In the genomic region with DNA sequence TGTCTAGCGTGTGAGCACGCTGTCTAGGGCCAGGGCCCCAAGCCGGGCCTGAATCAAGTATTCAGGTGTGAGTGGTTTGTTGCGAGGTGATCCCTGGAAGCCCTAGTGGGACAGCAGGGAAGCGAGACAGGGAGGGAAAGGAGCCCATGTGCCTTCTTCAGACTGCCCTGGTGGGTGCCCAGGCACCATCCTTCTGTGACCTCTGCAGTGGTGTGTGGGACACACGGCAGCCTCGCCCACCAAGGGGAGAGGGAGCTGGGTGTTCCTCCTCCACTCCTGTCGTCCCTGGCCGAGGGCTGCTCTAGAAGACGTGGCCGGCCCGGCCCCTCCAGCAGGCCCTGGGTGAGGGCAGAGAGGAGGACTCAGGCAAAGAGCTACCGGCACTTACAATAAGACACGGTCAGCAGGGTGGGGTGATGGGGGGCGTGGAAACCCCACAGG, we compare ENCODE assay signal across 17 cellular contexts. TPM values are rescaled to one million over a fixed set of nuclear protein-coding genes. Genes with fewer than 3 reads are reported as not detected.
DNase-seq lines count a peak whose midpoint lies in the region; ATAC-seq and TF ChIP-seq lines count a peak whose summit lies in the region.
"Had no signal": no experiment of that assay in that cellular context is flagged by ENCODE, and none has a peak within 500 bp of the region (broad histone marks: within the 10 kb centered on the region; RNA-seq: fewer than 3 reads in every experiment).

No MANE protein-coding gene starts in this region.

- H3K9ac ChIP-seq in H9 (ENCODE audit: extremely low read depth, insufficient read length, low read length) (no peak overlapping the region), mesenchymal stem cell (ENCODE audit: low read length) (no peak overlapping the region)
- H3K9ac ChIP-seq: SK-N-SH had no signal

- H3K23ac ChIP-seq in H9 (ENCODE audit: insufficient read length, low read depth, low read length) (no peak overlapping the region), mesenchymal stem cell (ENCODE audit: low read length in 2 of 2) (no peak overlapping the region)

- H2AK5ac ChIP-seq in H9 (ENCODE audit: insufficient read length, low read length): no peak overlapping the region
- H2AK5ac ChIP-seq in mesenchymal stem cell (ENCODE audit: low read length, severe bottlenecking): peak overlapping the region; percentile 33

- H3K27me3 Mint-ChIP-seq in H9 (ENCODE audit: low read depth) (peaks cover 16% of the 10 kb centered on the region; the same call in 1 of the 2 replicates), WTC11 (ENCODE audit: low read depth) (peaks cover 3% of the 10 kb centered on the region; the same call in 1 of the 2 replicates)

- WGBS in H9 (ENCODE audit: extremely low coverage, insufficient read length, low lambda C conversion rate): no CpG with 5 or more reads among the region's 15 CpGs
- 93% methylated on average over 15 of the region's 15 CpGs for WGBS in mesenchymal stem cell

- no peaks in the 10 kb centered on the region for H3K23me2 ChIP-seq in H9 (ENCODE audit: insufficient read length, low read depth, low read length, poor library complexity, severe bottlenecking)

- no peaks in the 10 kb centered on the region for H4K20me1 ChIP-seq in H9 (ENCODE audit: control insufficient read depth, insufficient read depth, insufficient read length)

- no peak overlapping the region for H2BK120ac ChIP-seq in H9 (ENCODE audit: low read depth, low read length, poor library complexity, severe bottlenecking)
- no peak overlapping the region for H2BK120ac ChIP-seq in mesenchymal stem cell (ENCODE audit: low read depth, low read length)

- H3K9me3 ChIP-seq in H9 (ENCODE audit: control insufficient read depth, low read depth, low read length): no peaks in the 10 kb centered on the region
- H3K9me3 ChIP-seq in mesenchymal stem cell (ENCODE audit: control insufficient read depth, low read length): peaks cover 14% of the 10 kb centered on the region
- H3K9me3 ChIP-seq: HAP-1, SK-N-SH had no signal

- no peak for TF ChIP-seq CTCF in H9 (conservative IDR thresholded peaks at IDR 0.05)
- no peak for TF ChIP-seq CTCF in WTC11 (IDR thresholded peaks at IDR 0.05)

- H3K4me3 ChIP-seq in mesenchymal stem cell (ENCODE audit: insufficient read depth in 1 of 2, low read depth in 1 of 2, low read length in 2 of 2): no peak overlapping the region
- H3K4me3 ChIP-seq: HAP-1 had no signal

- no peaks in the 10 kb centered on the region for H3K36me3 ChIP-seq in mesenchymal stem cell (ENCODE audit: control insufficient read depth in 1 of 2, insufficient read depth in 2 of 2, low read depth in 1 of 2, low read length in 2 of 2)
- H3K36me3 ChIP-seq: HAP-1 had no signal

- CTCF ChIA-PET in WTC11 (lab: Charles Lee): interaction anchor here (0.5 kb wide), 1 partner anchor 80 kb away, joined by 5 read pairs; no protein-coding TSS in a partner anchor

- H3K27ac Mint-ChIP-seq in H9 (no peak overlapping the region; a peak in 1 of 7 replicates), WTC11 (no peak overlapping the region; the same call in 1 of the 2 replicates)

- H3K27me3 ChIP-seq in H9 (ENCODE audit: insufficient read depth, low read length): no peaks in the 10 kb centered on the region
- peaks cover 0 to 7% of the 10 kb centered on the region in 2 experiments for H3K27me3 ChIP-seq in mesenchymal stem cell (ENCODE audit: control insufficient read depth in 1 of 2, insufficient read depth in 1 of 2, low read length in 2 of 2)

- H3K4me1 ChIP-seq in H9 (ENCODE audit: insufficient read depth, low read length): no peaks in the 10 kb centered on the region; the same call in 1 of the 2 replicates
- H3K4me1 ChIP-seq in mesenchymal stem cell (ENCODE audit: control insufficient read depth, insufficient read depth, low read depth, low read length): peaks cover 24% of the 10 kb centered on the region
- H3K4me1 ChIP-seq: HAP-1 had no signal

- H2BK15ac ChIP-seq in H9 (ENCODE audit: low read depth, low read length): no peak overlapping the region
- H2BK15ac ChIP-seq in mesenchymal stem cell (ENCODE audit: low read depth, poor library complexity, severe bottlenecking): no peak overlapping the region

- H4K8ac ChIP-seq in H9 (replicated peaks; ENCODE audit: insufficient read length, low read depth, low read length) (no peak overlapping the region), mesenchymal stem cell (ENCODE audit: low read length) (no peak overlapping the region)

- no peaks in the 10 kb centered on the region for H3K79me1 ChIP-seq in H9 (ENCODE audit: insufficient read depth, low read depth, low read length, poor library complexity, severe bottlenecking)
- no peaks in the 10 kb centered on the region for H3K79me1 ChIP-seq in mesenchymal stem cell (replicated peaks; ENCODE audit: low read length, poor library complexity, severe bottlenecking)

- H3K4ac ChIP-seq in H9 (ENCODE audit: low read depth, low read length): no peak overlapping the region
- H3K4ac ChIP-seq in mesenchymal stem cell (ENCODE audit: low read depth in 1 of 2, low read length in 2 of 2): no peak overlapping the region

- H4K91ac ChIP-seq in H9 (ENCODE audit: insufficient read length, low read depth, low read length) (peak overlapping the region; percentile 29), mesenchymal stem cell (ENCODE audit: low read length) (peak overlapping the region; percentile 37)

- H3K79me2 ChIP-seq in H9 (ENCODE audit: insufficient read depth, low read length): no peaks in the 10 kb centered on the region

- no peak overlapping the region for H3T11ph ChIP-seq in H9 (ENCODE audit: low read length)

- H3K18ac ChIP-seq in H9 (ENCODE audit: insufficient read length, low read depth, low read length): no peak overlapping the region
- no peak overlapping the region for H3K18ac ChIP-seq in mesenchymal stem cell (ENCODE audit: low read depth in 1 of 2, low read length in 2 of 2)

- H3K9me3 Mint-ChIP-seq in H9 (peaks cover 3 to 7% of the 10 kb centered on the region in 2 experiments; a peak in 3 of 5 replicates), WTC11 (peaks cover 17% of the 10 kb centered on the region)

- no peak overlapping the region for H2BK12ac ChIP-seq in H9 (ENCODE audit: insufficient read length, low read depth, low read length)
- H2BK12ac ChIP-seq in mesenchymal stem cell (ENCODE audit: low read length in 2 of 2): peak overlapping the region in 1 of 2 experiments; percentile 25

- H2AFZ ChIP-seq in H9 (ENCODE audit: low read length) (no peak overlapping the region), mesenchymal stem cell (ENCODE audit: low read depth, low read length) (no peak overlapping the region)

- H3K27ac ChIP-seq in H9 (ENCODE audit: insufficient read length, low read depth, low read length): no peak overlapping the region
- H3K27ac ChIP-seq in mesenchymal stem cell (ENCODE audit: low read length, poor library complexity, severe bottlenecking): no peak overlapping the region

- POLR2A ChIA-PET in WTC11 (lab: Charles Lee): no interaction called here

- H3K14ac ChIP-seq in H9 (ENCODE audit: insufficient read depth, low read length) (no peak overlapping the region; the same call in 1 of the 2 replicates), mesenchymal stem cell (ENCODE audit: low read length in 2 of 2) (no peak overlapping the region)

- no peak overlapping the region for H2BK20ac ChIP-seq in H9 (ENCODE audit: low read depth, low read length, poor library complexity, severe bottlenecking)

- no peaks in the 10 kb centered on the region for H3K36me3 Mint-ChIP-seq in H9 (ENCODE audit: insufficient read depth in 1 of 3, low read depth in 3 of 3)
- no peaks in the 10 kb centered on the region for H3K36me3 Mint-ChIP-seq in WTC11

- peaks cover 18 to 19% of the 10 kb centered on the region in 2 experiments for H3K4me1 Mint-ChIP-seq in H9
- peaks cover 18% of the 10 kb centered on the region for H3K4me1 Mint-ChIP-seq in WTC11

- H3K4me3 Mint-ChIP-seq in H9 (no peak overlapping the region), WTC11 (peak overlapping the region; percentile 8; the same call in 1 of the 2 replicates)

- no peak overlapping the region for H3K56ac ChIP-seq in H9 (ENCODE audit: insufficient read length, low read depth, low read length)

- H3K4me2 ChIP-seq in H9 (ENCODE audit: insufficient read depth, insufficient read length, low read length) (no peak overlapping the region), mesenchymal stem cell (ENCODE audit: low read length, poor library complexity, severe bottlenecking) (no peak overlapping the region)
- H3K4me2 ChIP-seq: SK-N-SH had no signal

- peak; percentile 25 for DNase-seq in H9
- no peak for DNase-seq in WTC11 (ENCODE audit: low spot score)
- DNase-seq in mesenchymal stem cell: no peak
- peak; percentile 13 for DNase-seq in stimulated activated CD8-positive, alpha-beta memory T cell treated with anti-CD3 and anti-CD28 coated beads, Interleukin-4, amount 100 ng/mL, for 48 hours
- DNase-seq in AML-193 (lab: John Stamatoyannopoulos, UW): no peak
- no peak for DNase-seq in NCI-H510A (lab: John Stamatoyannopoulos, UW)
- DNase-seq in NCI-H2107 (lab: John Stamatoyannopoulos, UW): no peak
- DNase-seq in NCI-H2107 treated with DMSO at 0.1 percent for 48 hours (lab: John Stamatoyannopoulos, UW; ENCODE audit: unreplicated experiment): no peak
- DNase-seq: activated CD4-positive, alpha-beta T cell treated with anti-CD3 and anti-CD28 coated beads for 48 hours; activated T-cell treated with anti-CD3 and anti-CD28 coated beads, Interleukin-2, amount 50 U/mL, for 1 hour; central memory CD4-positive, alpha-beta T cell; effector CD8-positive, alpha-beta T cell; KG1; NCI-H69; SK-N-SH; T-helper 9 cell had no signal

- no peak for ATAC-seq in WTC11

- no peak overlapping the region for H4K5ac ChIP-seq in H9 (ENCODE audit: insufficient read length, low read depth, low read length)

- H2BK5ac ChIP-seq in H9 (ENCODE audit: insufficient read length, low read length) (no peak overlapping the region), mesenchymal stem cell (ENCODE audit: low read depth, low read length, poor library complexity, severe bottlenecking) (no peak overlapping the region)

TF ChIP-seq in WTC11, 78 proteins besides CTCF, POLR2A, EP300 and RAD21 (continues in another document):
- TF ChIP-seq, protein P1, sequence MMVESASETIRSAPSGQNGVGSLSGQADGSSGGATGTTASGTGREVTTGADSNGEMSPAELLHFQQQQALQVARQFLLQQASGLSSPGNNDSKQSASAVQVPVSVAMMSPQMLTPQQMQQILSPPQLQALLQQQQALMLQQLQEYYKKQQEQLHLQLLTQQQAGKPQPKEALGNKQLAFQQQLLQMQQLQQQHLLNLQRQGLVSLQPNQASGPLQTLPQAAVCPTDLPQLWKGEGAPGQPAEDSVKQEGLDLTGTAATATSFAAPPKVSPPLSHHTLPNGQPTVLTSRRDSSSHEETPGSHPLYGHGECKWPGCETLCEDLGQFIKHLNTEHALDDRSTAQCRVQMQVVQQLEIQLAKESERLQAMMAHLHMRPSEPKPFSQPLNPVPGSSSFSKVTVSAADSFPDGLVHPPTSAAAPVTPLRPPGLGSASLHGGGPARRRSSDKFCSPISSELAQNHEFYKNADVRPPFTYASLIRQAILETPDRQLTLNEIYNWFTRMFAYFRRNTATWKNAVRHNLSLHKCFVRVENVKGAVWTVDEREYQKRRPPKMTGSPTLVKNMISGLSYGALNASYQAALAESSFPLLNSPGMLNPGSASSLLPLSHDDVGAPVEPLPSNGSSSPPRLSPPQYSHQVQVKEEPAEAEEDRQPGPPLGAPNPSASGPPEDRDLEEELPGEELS (CRISPR knock-in tag; IDR thresholded peaks at IDR 0.05): no peak

RNA-seq across cellular contexts. Expression of gene HTRA3, which starts 47.4 kb away (rescaled TPM):
- total RNA-seq in H9 (2021) (2.9 and 3.0 TPM in 2 replicates), WTC11 (2021) (2.3 to 5.5 TPM (median 4.8 TPM) in 3 replicates)
- 88.3 TPM for polyA plus RNA-seq in mesenchymal stem cell (2013, experiment 1 of 2)
- 87.5 TPM for polyA plus RNA-seq in mesenchymal stem cell (2013, experiment 2 of 2)

Comparison
In these comparisons a context has a peak if more than half of its experiments do, and no peak if none do; other contexts are left out.
1. DNase-seq: peak in H9 (single experiment) and stimulated activated CD8-positive, alpha-beta memory T cell treated with anti-CD3 and anti-CD28 coated beads, Interleukin-4, amount 100 ng/mL, for 48 hours (single experiment); none in WTC11 (single experiment), mesenchymal stem cell (single experiment), AML-193 (0 of 2), NCI-H510A (single experiment), NCI-H2107 (single experiment) and NCI-H2107 treated with DMSO at 0.1 percent for 48 hours (single experiment).